Comparison of ENCODE assay signal across 30 cellular contexts in genomic region chr6:43378631-43379030, GRCh38. TPM values are rescaled to one million over a fixed set of nuclear protein-coding genes. Genes with fewer than 3 reads are reported as not detected.
A peak's percentile ranks its signal among the peaks of the same experiment; 100 is the strongest.
DNase-seq lines count a peak whose midpoint lies in the region; ATAC-seq and TF ChIP-seq lines count a peak whose summit lies in the region.
"Had no signal": no experiment of that assay in that cellular context is flagged by ENCODE, and none has a peak within 500 bp of the region (broad histone marks: within the 10 kb centered on the region; RNA-seq: fewer than 3 reads in every experiment).

No MANE protein-coding gene starts in this region.

- peak; percentile 25 for DNase-seq in activated CD8-positive, alpha-beta memory T cell treated with anti-CD3 and anti-CD28 coated beads, Interleukin-2, amount 50 U/mL, for 48 hours
- DNase-seq in activated CD8-positive, alpha-beta memory T cell treated with anti-CD3 and anti-CD28 coated beads, Interleukin-2, amount 50 U/mL, for 4 hours: no peak
- DNase-seq in IMR-90: peak; percentile 3
- no peak for DNase-seq in endodermal cell
- DNase-seq in PC-3: no peak
- no peak for DNase-seq in stimulated activated CD8-positive, alpha-beta memory T cell treated with anti-CD3 and anti-CD28 coated beads, Interleukin-4, amount 100 ng/mL, for 48 hours
- DNase-seq: activated CD4-positive, alpha-beta memory T cell treated with anti-CD3 and anti-CD28 coated beads, Interleukin-2, amount 10 ng/mL, durations not matched to agents 7 days and 5 days; activated naive CD4-positive, alpha-beta T cell treated with anti-CD3 and anti-CD28 coated beads, Interleukin-2, amount 50 U/mL, for 16 hours; amniotic stem cell; C1 segment of cervical spinal cord; EL; foreskin fibroblast; H7; heart left ventricle; islet precursor cell; NCI-H1417 treated with DMSO at 0.1 percent for 48 hours; NCI-H446 treated with DMSO at 0.1 percent for 48 hours; NK-92 treated with Interleukin-12 subunit alpha and Interleukin-12 subunit beta, amount 100 ng/mL, for 24 hours; SHP77 had no signal

- no peak for ATAC-seq in IMR-90 (ENCODE audit: low read depth)
- no peak for ATAC-seq in PC-3
- no peak for ATAC-seq in HG03039 (IDR thresholded peaks at IDR 0.05; ENCODE audit: unreplicated experiment)
- ATAC-seq: esophagus mucosa, heart left ventricle, Panc1 had no signal

- H3K36me3 ChIP-seq in IMR-90 (ENCODE audit: control insufficient read depth, insufficient read depth, low read length) (no peaks in the 10 kb centered on the region), endodermal cell (ENCODE audit: control insufficient read depth, insufficient read depth, low read length) (no peaks in the 10 kb centered on the region), PC-3 (ENCODE audit: low read depth, low read length) (no peaks in the 10 kb centered on the region)
- H3K36me3 ChIP-seq: heart left ventricle, right atrium auricular region, thoracic aorta had no signal

- peaks cover 2% of the 10 kb centered on the region; the same call in 1 of the 2 replicates for H3K9me1 ChIP-seq in IMR-90 (ENCODE audit: insufficient read depth, low read length)

- H3K9me3 ChIP-seq in IMR-90 (ENCODE audit: control insufficient read depth, insufficient read depth, low read length) (no peaks in the 10 kb centered on the region), endodermal cell (ENCODE audit: control insufficient read depth, low read length) (no peaks in the 10 kb centered on the region), PC-3 (ENCODE audit: low read length) (no peaks in the 10 kb centered on the region)
- H3K9me3 ChIP-seq: heart left ventricle, right atrium auricular region, thoracic aorta had no signal

- no peak overlapping the region for H3K27ac ChIP-seq in IMR-90 (ENCODE audit: insufficient read depth, low read length)
- H3K27ac ChIP-seq in endodermal cell (ENCODE audit: low read depth, low read length): no peak overlapping the region
- no peak overlapping the region for H3K27ac ChIP-seq in PC-3 (ENCODE audit: low read length)
- H3K27ac ChIP-seq: heart left ventricle, parathyroid adenoma, right atrium auricular region, thoracic aorta had no signal

- dilution Hi-C loops in IMR-90 (cut with HindIII; ENCODE audit: low sequenced_read_pairs, unreplicated experiment): no loop called here

- H3K4me1 ChIP-seq in IMR-90 (ENCODE audit: control insufficient read depth, insufficient read depth, low read length) (peaks cover 2% of the 10 kb centered on the region), endodermal cell (ENCODE audit: control insufficient read depth, insufficient read depth, low read length) (peaks cover 4% of the 10 kb centered on the region), PC-3 (ENCODE audit: insufficient read depth, low read length) (peaks cover 8% of the 10 kb centered on the region)
- H3K4me1 ChIP-seq: parathyroid adenoma, right atrium auricular region had no signal

- H3K23ac ChIP-seq in IMR-90 (ENCODE audit: low read depth, low read length): no peak overlapping the region

- no peak overlapping the region for H3K18ac ChIP-seq in IMR-90 (ENCODE audit: low read depth, low read length)

- CTCF ChIA-PET in IMR-90 (lab: Yijun Ruan, JAX): no interaction called here
- CTCF ChIA-PET in PC-3 (lab: Charles Lee): interaction anchor here (0.8 kb wide), 1 partner anchor 19 kb away, joined by 6 read pairs; no protein-coding TSS in a partner anchor

- no peak overlapping the region for H3K14ac ChIP-seq in IMR-90 (replicated peaks; ENCODE audit: low read depth, low read length)

- no peak overlapping the region for H2BK15ac ChIP-seq in IMR-90 (ENCODE audit: low read depth, low read length)

- H3K4me2 ChIP-seq in IMR-90 (ENCODE audit: low read depth, low read length) (no peak overlapping the region), PC-3 (ENCODE audit: low read length) (no peak overlapping the region)
- H3K4me2 ChIP-seq: smooth muscle cell had no signal

- H3K79me2 ChIP-seq in PC-3 (ENCODE audit: low read length): no peaks in the 10 kb centered on the region
- H3K79me2 ChIP-seq: parathyroid adenoma had no signal

- H2AFZ ChIP-seq in IMR-90 (replicated peaks; ENCODE audit: low read length, poor library complexity) (no peak overlapping the region), PC-3 (ENCODE audit: low read length) (no peak overlapping the region)
- H2AFZ ChIP-seq: parathyroid adenoma had no signal

- H3K56ac ChIP-seq in IMR-90 (ENCODE audit: extremely low read depth, insufficient read depth, low read length): no peak overlapping the region

- no peak for TF ChIP-seq POLR2A in IMR-90 (IDR thresholded peaks at IDR 0.05; ENCODE audit: low read depth, low read length)

- no peak overlapping the region for H2AK9ac ChIP-seq in IMR-90 (replicated peaks; ENCODE audit: low read depth, low read length, poor library complexity)

- no peak overlapping the region for H2AK5ac ChIP-seq in IMR-90 (ENCODE audit: low read depth, low read length)

- H3K4me3 Mint-ChIP-seq in endodermal cell: no peak overlapping the region
- H3K4me3 Mint-ChIP-seq: activated CD4-positive, alpha-beta memory T cell treated with anti-CD3 and anti-CD28 coated beads, Interleukin-2, amount 10 ng/mL, durations not matched to agents 7 days and 5 days; brain; dendritic cell treated with granulocyte-macrophage colony-stimulating factor and Interleukin-4, amounts not matched to agents 40 ng/mL and 50 ng/mL, for 4 days; mesothelial cell of epicardium; stimulated activated naive CD8-positive, alpha-beta T cell treated with anti-CD3 and anti-CD28 coated beads, Interleukin-15, Interleukin-2, amounts not matched to agents 100 ng/mL and 50 ng/mL, for 24 hours had no signal

- no peak for TF ChIP-seq RAD21 in IMR-90 (IDR thresholded peaks at IDR 0.05; ENCODE audit: low read length)

- H2BK5ac ChIP-seq in IMR-90 (ENCODE audit: low read depth, low read length, poor library complexity, severe bottlenecking): no peak overlapping the region

- H3K9ac ChIP-seq in IMR-90 (ENCODE audit: low read depth, low read length): no peak overlapping the region
- H3K9ac ChIP-seq in endodermal cell (ENCODE audit: extremely low read depth, low read length, poor library complexity, severe bottlenecking): no peak overlapping the region
- no peak overlapping the region for H3K9ac ChIP-seq in PC-3 (ENCODE audit: low read length)
- H3K9ac ChIP-seq: parathyroid adenoma had no signal

- 20% methylated on average over 1 of the region's 3 CpGs; no CpG with 5 or more reads in 1 of the 2 experiments for WGBS in IMR-90 (ENCODE audit: extremely low coverage in 2 of 2, insufficient read length in 1 of 2), 2 experiments
- 86% methylated on average over 2 to 3 of the region's 3 CpGs for WGBS in endodermal cell (ENCODE audit: insufficient coverage in 1 of 2, insufficient read length in 1 of 2), 2 experiments

- H3F3A ChIP-seq in PC-3 (ENCODE audit: low read length, unreplicated experiment): no peaks in the 10 kb centered on the region

- POLR2A ChIA-PET in IMR-90 (lab: Charles Lee; ENCODE audit: unreplicated experiment) (no interaction called here), PC-3 (lab: Charles Lee; ENCODE audit: unreplicated experiment) (no interaction called here)

- no peaks in the 10 kb centered on the region for H3K79me1 ChIP-seq in IMR-90 (ENCODE audit: low read depth in 1 of 2, low read length in 2 of 2)

- BruUV-seq in IMR-90 (replicated peaks; lab: Mats Ljungman, UMichigan) (no TSS peak), PC-3 (replicated peaks; lab: Mats Ljungman, UMichigan) (no TSS peak)

- H3K9me2 ChIP-seq in PC-3 (replicated peaks; ENCODE audit: low read length): no peaks in the 10 kb centered on the region

- H4K20me1 ChIP-seq in IMR-90 (ENCODE audit: insufficient read depth, low read length) (no peaks in the 10 kb centered on the region), PC-3 (ENCODE audit: low read length) (no peaks in the 10 kb centered on the region)

- H3K4ac ChIP-seq in IMR-90 (ENCODE audit: low read depth, low read length): no peak overlapping the region

- no peak overlapping the region for H4K8ac ChIP-seq in IMR-90 (ENCODE audit: low read depth in 2 of 2, low read length in 2 of 2)

- H3K36me3 Mint-ChIP-seq in endodermal cell (ENCODE audit: low read depth): no peaks in the 10 kb centered on the region
- H3K36me3 Mint-ChIP-seq: brain, mesothelial cell of epicardium had no signal

- H3K27ac Mint-ChIP-seq in endodermal cell: no peak overlapping the region
- H3K27ac Mint-ChIP-seq: activated CD4-positive, alpha-beta memory T cell treated with anti-CD3 and anti-CD28 coated beads, Interleukin-2, amount 10 ng/mL, durations not matched to agents 7 days and 5 days; brain; dendritic cell treated with granulocyte-macrophage colony-stimulating factor and Interleukin-4, amounts not matched to agents 40 ng/mL and 50 ng/mL, for 4 days; mesothelial cell of epicardium; stimulated activated naive CD8-positive, alpha-beta T cell treated with anti-CD3 and anti-CD28 coated beads, Interleukin-15, Interleukin-2, amounts not matched to agents 100 ng/mL and 50 ng/mL, for 24 hours had no signal

- H2BK120ac ChIP-seq in IMR-90 (ENCODE audit: low read depth, low read length): no peak overlapping the region

- peaks cover 13% of the 10 kb centered on the region for H3K27me3 Mint-ChIP-seq in endodermal cell (ENCODE audit: insufficient read depth)
- H3K27me3 Mint-ChIP-seq: stimulated activated naive CD8-positive, alpha-beta T cell treated with anti-CD3 and anti-CD28 coated beads, Interleukin-15, Interleukin-2, amounts not matched to agents 100 ng/mL and 50 ng/mL, for 24 hours had no signal

- no peak overlapping the region for H3K4me3 ChIP-seq in IMR-90 (ENCODE audit: insufficient read depth, low read depth, low read length)
- H3K4me3 ChIP-seq in endodermal cell (ENCODE audit: low read length): no peak overlapping the region
- no peak overlapping the region for H3K4me3 ChIP-seq in PC-3 (ENCODE audit: low read length)
- H3K4me3 ChIP-seq: heart left ventricle, right atrium auricular region, smooth muscle cell, thoracic aorta had no signal

- in situ Hi-C loops in IMR-90 (cut with MboI; ENCODE audit: low sequenced_read_pairs): no loop called here

- H4K91ac ChIP-seq in IMR-90 (ENCODE audit: insufficient read depth, low read depth, low read length): no peak overlapping the region

- H3K4me1 Mint-ChIP-seq in endodermal cell: no peaks in the 10 kb centered on the region
- H3K4me1 Mint-ChIP-seq: brain, mesothelial cell of epicardium had no signal

- no peak for TF ChIP-seq CTCF in IMR-90 (conservative IDR thresholded peaks at IDR 0.05; ENCODE audit: low read depth, low read length)
- TF ChIP-seq CTCF in endodermal cell (conservative IDR thresholded peaks at IDR 0.05): peak; percentile 29
- TF ChIP-seq CTCF in PC-3 (conservative IDR thresholded peaks at IDR 0.05; ENCODE audit: low read depth, low read length): no peak

- H2BK20ac ChIP-seq in IMR-90 (ENCODE audit: low read depth, low read length): no peak overlapping the region

- H4K5ac ChIP-seq in IMR-90 (ENCODE audit: low read depth, low read length): no peak overlapping the region

- intact Hi-C loops in IMR-90 (cut with micrococcal nuclease) (no loop called here), PC-3 (cut with micrococcal nuclease) (no loop called here)

- no peaks in the 10 kb centered on the region for H3K9me3 Mint-ChIP-seq in endodermal cell
- H3K9me3 Mint-ChIP-seq: activated CD4-positive, alpha-beta memory T cell treated with anti-CD3 and anti-CD28 coated beads, Interleukin-2, amount 10 ng/mL, durations not matched to agents 7 days and 5 days; brain; dendritic cell treated with granulocyte-macrophage colony-stimulating factor and Interleukin-4, amounts not matched to agents 40 ng/mL and 50 ng/mL, for 4 days; mesothelial cell of epicardium; stimulated activated naive CD8-positive, alpha-beta T cell treated with anti-CD3 and anti-CD28 coated beads, Interleukin-15, Interleukin-2, amounts not matched to agents 100 ng/mL and 50 ng/mL, for 24 hours had no signal

- H3K27me3 ChIP-seq in IMR-90 (ENCODE audit: control insufficient read depth, insufficient read depth, low read length): peaks cover 12% of the 10 kb centered on the region
- H3K27me3 ChIP-seq in endodermal cell (ENCODE audit: control insufficient read depth, insufficient read depth, low read length, poor library complexity, severe bottlenecking): peaks cover 38% of the 10 kb centered on the region
- no peaks in the 10 kb centered on the region for H3K27me3 ChIP-seq in PC-3 (ENCODE audit: low read length)
- H3K27me3 ChIP-seq: right atrium auricular region had no signal

RNA-seq across cellular contexts. Expression of gene ZNF318, which starts 9.2 kb away (rescaled TPM):
- 5.6 and 5.7 TPM in 2 replicates for total RNA-seq in IMR-90 (2012; rRNA removed)
- 6.6 and 6.7 TPM in 2 replicates for polyA plus RNA-seq in IMR-90 (2012; rRNA removed)
- polyA plus RNA-seq in IMR-90 (2012; cell fraction: cytosol; rRNA removed): 2.5 and 2.8 TPM in 2 replicates
- 7.3 and 14.8 TPM in 2 replicates for polyA plus RNA-seq in IMR-90 (2012; cell fraction: nucleus; rRNA removed; ENCODE audit: low replicate concordance)
- total RNA-seq in endodermal cell: 10 to 100 TPM; 21.3 to 26.4 TPM
- 19.0 TPM for polyA plus RNA-seq in endodermal cell (2013, experiment 1 of 2)
- polyA plus RNA-seq in endodermal cell (2013, experiment 2 of 2): 18.9 TPM
- total RNA-seq in PC-3 (2014; rRNA removed): 8.2 and 8.9 TPM in 2 replicates

RNA-seq across cellular contexts. Expression of gene ABCC10, which starts 48.7 kb away (rescaled TPM):
- total RNA-seq in IMR-90 (2012; rRNA removed) (4.7 and 7.0 TPM in 2 replicates), endodermal cell (10 to 100 TPM; 34.1 to 44.8 TPM), PC-3 (2014; rRNA removed) (23.1 and 40.5 TPM in 2 replicates)
- 26.3 and 28.0 TPM in 2 replicates for polyA plus RNA-seq in IMR-90 (2012; rRNA removed)
- 12.0 and 19.1 TPM in 2 replicates for polyA plus RNA-seq in IMR-90 (2012; cell fraction: cytosol; rRNA removed)
- polyA plus RNA-seq in IMR-90 (2012; cell fraction: nucleus; rRNA removed; ENCODE audit: low replicate concordance): 49.8 and 115 TPM in 2 replicates
- 26.7 TPM for polyA plus RNA-seq in endodermal cell (2013, experiment 1 of 2)
- 25.0 TPM for polyA plus RNA-seq in endodermal cell (2013, experiment 2 of 2)

Comparison
In these comparisons a context has a peak if more than half of its experiments do, and no peak if none do; other contexts are left out.
1. DNase-seq: peak in activated CD8-positive, alpha-beta memory T cell treated with anti-CD3 and anti-CD28 coated beads, Interleukin-2, amount 50 U/mL, for 48 hours (single experiment) and IMR-90 (single experiment); none in activated CD8-positive, alpha-beta memory T cell treated with anti-CD3 and anti-CD28 coated beads, Interleukin-2, amount 50 U/mL, for 4 hours (single experiment), endodermal cell (single experiment), PC-3 (single experiment) and stimulated activated CD8-positive, alpha-beta memory T cell treated with anti-CD3 and anti-CD28 coated beads, Interleukin-4, amount 100 ng/mL, for 48 hours (single experiment).